Comparison of ENCODE assay signal across 7 cellular contexts in the genomic region with DNA sequence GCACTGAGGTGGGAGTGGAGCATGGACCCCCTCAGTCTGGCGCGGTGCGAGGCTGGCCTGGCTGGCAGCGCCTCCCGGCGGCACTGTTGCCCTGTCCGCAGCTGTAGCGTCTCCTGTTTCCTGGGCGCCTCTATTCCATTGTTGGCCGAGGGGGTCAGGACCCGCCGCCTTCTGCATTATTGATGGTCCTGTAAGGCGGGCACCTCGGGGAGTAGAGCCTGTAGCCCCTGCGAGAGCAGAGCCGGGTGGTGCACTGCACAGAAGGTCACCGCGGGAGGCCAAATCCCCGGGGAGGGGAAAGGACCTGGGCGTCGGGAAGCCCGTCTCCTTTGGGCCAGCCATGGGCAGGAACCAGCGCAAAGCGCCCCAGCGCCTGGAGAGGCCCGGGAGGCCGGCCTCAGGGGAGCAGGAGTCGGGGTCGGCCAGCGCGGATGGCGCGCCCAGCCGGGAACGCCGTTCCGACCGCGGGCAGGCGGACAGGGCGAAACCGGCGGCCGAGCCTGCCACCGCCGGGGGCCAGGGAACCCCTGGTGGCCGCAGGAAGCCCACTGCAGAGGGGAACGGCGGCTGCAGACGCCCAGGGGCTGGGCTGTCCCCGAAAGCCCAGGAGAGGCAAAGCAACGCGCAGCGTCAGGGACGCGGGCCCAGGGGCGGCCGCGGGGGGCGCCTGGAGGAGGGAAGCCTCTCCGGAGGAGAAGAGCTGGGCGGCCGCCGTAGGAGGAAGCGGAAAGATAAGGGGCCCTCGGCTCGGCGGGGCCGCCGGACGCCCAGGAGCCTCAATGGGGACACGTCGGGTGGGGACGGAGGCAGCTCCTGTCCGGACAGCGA. TPM values are rescaled to one million over a fixed set of nuclear protein-coding genes. Genes with fewer than 3 reads are reported as not detected.
DNase-seq lines count a peak whose midpoint lies in the region; TF ChIP-seq lines count a peak whose summit lies in the region.

Gene MYO15B, plus strand, starts transcription at position 83 of the 828 bp plus-strand sequence. Its CDS starts 258 bp downstream, at position 341.

- H3K4me1 ChIP-seq in HEK293 (ENCODE audit: control insufficient read depth, insufficient read depth, low read length) = peaks cover 2% of the 10 kb centered on the region; the same call in 1 of the 2 replicates
- H3K4me1 ChIP-seq in trophoblast cell (ENCODE audit: control insufficient read depth in 1 of 2, insufficient read depth in 2 of 2, low read length in 2 of 2) = peaks cover 4 to 9% of the 10 kb centered on the region in 2 experiments

- peak within 1 kb of the TSS; percentile 61 for H2BK120ac ChIP-seq in trophoblast cell (ENCODE audit: insufficient read depth, low read length, poor library complexity)

- H3K79me2 ChIP-seq in trophoblast cell (ENCODE audit: control insufficient read depth, insufficient read depth, low read length, poor library complexity) = peaks cover 12% of the 10 kb centered on the region

- peak within 1 kb of the TSS; percentile 90 for H3K18ac ChIP-seq in trophoblast cell (ENCODE audit: low read length)

- H4K12ac ChIP-seq in trophoblast cell (ENCODE audit: low read depth, low read length) = peak within 1 kb of the TSS; percentile 88

- peak within 1 kb of the TSS; percentile 45 for H2BK5ac ChIP-seq in trophoblast cell (ENCODE audit: low read depth, low read length, poor library complexity)

- POLR2A ChIA-PET in HEK293 (lab: Yijun Ruan, JAX) (no interaction called here), RWPE1 (lab: Yijun Ruan, JAX; ENCODE audit: low non-redundant PET) (no interaction called here)

- peak within 1 kb of the TSS; percentile 90 for H4K8ac ChIP-seq in trophoblast cell (ENCODE audit: low read depth, low read length)

- H3K27ac ChIP-seq in HEK293 (ENCODE audit: extremely low read depth, low read depth, low read length) = peak within 1 kb of the TSS; percentile 46; the same call in 1 of the 2 replicates
- H3K27ac ChIP-seq in RWPE1 = peak within 1 kb of the TSS; percentile 77
- peak within 1 kb of the TSS; percentile 71 for H3K27ac ChIP-seq in trophoblast cell (ENCODE audit: low read depth, low read length)

- no peaks in the 10 kb centered on the region for H3K27me3 ChIP-seq in trophoblast cell (ENCODE audit: insufficient read depth, low read length)

- CTCF ChIA-PET in HEK293 (lab: Yijun Ruan, JAX) = interaction anchor here (0.5 to 1.2 kb wide), 8 partner anchors 9 to 160 kb away, joined by 3 to 7 read pairs (median 4); no protein-coding TSS in a partner anchor
- CTCF ChIA-PET in RWPE1 (lab: Yijun Ruan, JAX) = interaction anchor here (0.5 to 3.7 kb wide), 5 partner anchors 10 to 189 kb away, joined by 3 to 29 read pairs (median 3); no protein-coding TSS in a partner anchor

- no peaks in the 10 kb centered on the region for H3K9me3 Mint-ChIP-seq in type B pancreatic cell

- DNase-seq in RWPE1 (ENCODE audit: low spot score) (no peak), cardiac septum (ENCODE audit: low spot score) (peak; percentile 87), trophoblast cell (peak in 1 of 2 donors; percentile 26), type B pancreatic cell (ENCODE audit: extremely low spot score, unreplicated experiment) (no peak), HuH-7 (ENCODE audit: low spot score) (no peak)
- DNase-seq in activated naive CD4-positive, alpha-beta T cell treated with Interleukin-2 at 50 U/mL for 16 hours = peak; percentile 41

- peak within 1 kb of the TSS; percentile 61 for H3K4me2 ChIP-seq in trophoblast cell (ENCODE audit: low read length)

- peak within 1 kb of the TSS; percentile 79 for H3K9ac ChIP-seq in trophoblast cell (ENCODE audit: low read length)

- H3K4me1 Mint-ChIP-seq in type B pancreatic cell (ENCODE audit: unreplicated experiment) = no peaks in the 10 kb centered on the region

- H3K4ac ChIP-seq in trophoblast cell (ENCODE audit: low read depth, low read length) = peak within 1 kb of the TSS; percentile 68

- peak within 1 kb of the TSS; percentile 46 for H2BK12ac ChIP-seq in trophoblast cell (ENCODE audit: low read length)

- intact Hi-C loops in cardiac septum (cut with DNase I) = loop anchor here (1.0 to 5.0 kb wide), 2 partner anchors 71 to 162 kb away; partner anchors contain the start of genes CASKIN2 and TSEN54

- H4K91ac ChIP-seq in trophoblast cell (ENCODE audit: low read depth, low read length) = peak within 1 kb of the TSS; percentile 85

- no CpG with 5 or more reads among the region's 76 CpGs for WGBS in trophoblast cell (ENCODE audit: extremely low coverage, insufficient coverage, insufficient read length)

- no peaks in the 10 kb centered on the region for H3K36me3 Mint-ChIP-seq in type B pancreatic cell

- H3K27me3 Mint-ChIP-seq in type B pancreatic cell = peaks cover 32% of the 10 kb centered on the region

- TF ChIP-seq CTCF in HEK293 (tag by site-specific recombination; IDR thresholded peaks at IDR 0.05) (no peak), RWPE1 (conservative IDR thresholded peaks at IDR 0.05; ENCODE audit: low read depth) (0 out of 2 replicates have a peak, but pooled peaks have one; percentile 10), type B pancreatic cell (conservative IDR thresholded peaks at IDR 0.05) (peak; percentile 63)

- H3K36me3 ChIP-seq in HEK293 (ENCODE audit: control insufficient read depth in 2 of 2, insufficient read depth in 1 of 2, low read length in 2 of 2) (no peaks in the 10 kb centered on the region), trophoblast cell (ENCODE audit: control insufficient read depth in 1 of 2, insufficient read depth in 2 of 2, low read length in 2 of 2) (no peaks in the 10 kb centered on the region)

- peak within 1 kb of the TSS; percentile 84 for H2AFZ ChIP-seq in trophoblast cell (ENCODE audit: insufficient read depth, low read length, poor library complexity)

- peaks cover 18% of the 10 kb centered on the region for H3K79me1 ChIP-seq in trophoblast cell (ENCODE audit: low read length)

- H3K23ac ChIP-seq in trophoblast cell (ENCODE audit: low read length) = no peak within 1 kb of the TSS

- H3K4me3 Mint-ChIP-seq in type B pancreatic cell = peak within 1 kb of the TSS; percentile 41

- no peak within 1 kb of the TSS for H3K27ac Mint-ChIP-seq in type B pancreatic cell

- H3K9me3 ChIP-seq in HEK293 (ENCODE audit: control insufficient read depth, insufficient read depth, low read depth, low read length) (no peaks in the 10 kb centered on the region), trophoblast cell (ENCODE audit: insufficient read depth, low read depth, low read length) (no peaks in the 10 kb centered on the region)

- H3K14ac ChIP-seq in trophoblast cell (ENCODE audit: low read length) = peak within 1 kb of the TSS; percentile 55

- H3K4me3 ChIP-seq in HEK293 (ENCODE audit: low read depth, low read length) = no peak within 1 kb of the TSS
- peak within 1 kb of the TSS; percentile 68 for H3K4me3 ChIP-seq in trophoblast cell (ENCODE audit: low read depth, low read length)

- peak within 1 kb of the TSS; percentile 86 for H2AK5ac ChIP-seq in trophoblast cell (ENCODE audit: low read length)

TF ChIP-seq in HEK293, 187 proteins besides CTCF, POLR2A, EP300 and RAD21 (continues in another document):
- TF ChIP-seq, protein P1, sequence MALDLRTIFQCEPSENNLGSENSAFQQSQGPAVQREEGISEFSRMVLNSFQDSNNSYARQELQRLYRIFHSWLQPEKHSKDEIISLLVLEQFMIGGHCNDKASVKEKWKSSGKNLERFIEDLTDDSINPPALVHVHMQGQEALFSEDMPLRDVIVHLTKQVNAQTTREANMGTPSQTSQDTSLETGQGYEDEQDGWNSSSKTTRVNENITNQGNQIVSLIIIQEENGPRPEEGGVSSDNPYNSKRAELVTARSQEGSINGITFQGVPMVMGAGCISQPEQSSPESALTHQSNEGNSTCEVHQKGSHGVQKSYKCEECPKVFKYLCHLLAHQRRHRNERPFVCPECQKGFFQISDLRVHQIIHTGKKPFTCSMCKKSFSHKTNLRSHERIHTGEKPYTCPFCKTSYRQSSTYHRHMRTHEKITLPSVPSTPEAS (tag by site-specific recombination; IDR thresholded peaks at IDR 0.05) = no peak
- TF ChIP-seq MYNN (tag by site-specific recombination; IDR thresholded peaks at IDR 0.05; ENCODE audit: borderline replicate concordance) (no peak), KLF8 (tag by site-specific recombination; IDR thresholded peaks at IDR 0.05) (no peak), ZFP69B (tag by site-specific recombination; IDR thresholded peaks at IDR 0.05) (no peak), ZNF24 (tag by site-specific recombination; IDR thresholded peaks at IDR 0.05) (no peak), ZNF473 (tag by site-specific recombination; IDR thresholded peaks at IDR 0.05) (no peak), ZNF416 (tag by site-specific recombination; IDR thresholded peaks at IDR 0.05) (no peak), ZNF426 (tag by site-specific recombination; IDR thresholded peaks at IDR 0.05) (no peak), ZBTB49 (tag by site-specific recombination; IDR thresholded peaks at IDR 0.05; ENCODE audit: low read depth) (no peak)
- TF ChIP-seq, protein P2, sequence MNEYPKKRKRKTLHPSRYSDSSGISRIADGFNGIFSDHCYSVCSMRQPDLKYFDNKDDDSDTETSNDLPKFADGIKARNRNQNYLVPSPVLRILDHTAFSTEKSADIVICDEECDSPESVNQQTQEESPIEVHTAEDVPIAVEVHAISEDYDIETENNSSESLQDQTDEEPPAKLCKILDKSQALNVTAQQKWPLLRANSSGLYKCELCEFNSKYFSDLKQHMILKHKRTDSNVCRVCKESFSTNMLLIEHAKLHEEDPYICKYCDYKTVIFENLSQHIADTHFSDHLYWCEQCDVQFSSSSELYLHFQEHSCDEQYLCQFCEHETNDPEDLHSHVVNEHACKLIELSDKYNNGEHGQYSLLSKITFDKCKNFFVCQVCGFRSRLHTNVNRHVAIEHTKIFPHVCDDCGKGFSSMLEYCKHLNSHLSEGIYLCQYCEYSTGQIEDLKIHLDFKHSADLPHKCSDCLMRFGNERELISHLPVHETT (tag by site-specific recombination; IDR thresholded peaks at IDR 0.05) = no peak

RNA-seq across cellular contexts. Expression of gene MYO15B, which starts in this region (rescaled TPM):
- 62.8 TPM for total RNA-seq in cardiac septum
- 8.3 and 8.9 TPM in 2 replicates for polyA plus RNA-seq in trophoblast cell (2013)
- 48.2 and 49.0 TPM in 2 replicates for total RNA-seq in type B pancreatic cell (ENCODE audit: low replicate concordance)

Comparison
In these comparisons a context has a peak if more than half of its experiments do, and no peak if none do; other contexts are left out.
1. DNase-seq: peak in activated naive CD4-positive, alpha-beta T cell treated with Interleukin-2 at 50 U/mL for 16 hours (single experiment) and cardiac septum (single experiment); none in RWPE1 (single experiment), type B pancreatic cell (single experiment) and HuH-7 (single experiment).
2. Peak in every context shown above with its lines, with median percentiles within 50 percentile points of each other: H3K27ac ChIP-seq.